ENCODE assay signal across 8 cellular contexts in the genomic region with DNA sequence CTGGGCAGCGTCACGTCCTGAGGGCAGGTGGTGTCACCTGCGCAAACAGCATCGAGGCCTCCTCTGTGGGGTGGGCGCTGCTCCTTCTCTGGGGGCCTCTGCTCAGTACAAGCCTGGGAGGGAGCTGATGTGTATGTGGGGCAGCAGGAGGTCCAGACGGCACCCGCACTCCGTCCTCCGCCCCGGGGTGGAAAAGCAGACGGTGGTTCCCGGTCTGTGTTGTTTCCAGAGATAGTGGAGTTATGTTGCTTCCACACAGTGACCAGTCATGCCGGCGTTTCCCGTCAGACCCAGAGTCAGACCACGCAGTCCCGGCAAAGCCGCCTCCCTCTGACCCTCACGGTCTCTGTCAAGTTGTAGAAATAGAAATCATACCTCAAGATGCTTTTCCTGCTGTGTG.
"Had no signal": no experiment of that assay in that cellular context is flagged by ENCODE, and none has a peak within 500 bp of the region (broad histone marks: within the 10 kb centered on the region; RNA-seq: fewer than 3 reads in every experiment).

No MANE protein-coding gene starts in this region.

- H2AFZ ChIP-seq: GM23248 had no signal

- H3K9me3 Mint-ChIP-seq: HFFc6 had no signal

- ATAC-seq: HCT116 had no signal

- H3K4me1 ChIP-seq: HAP-1 had no signal

- H3K9ac ChIP-seq: GM23248 had no signal

- H3K9me3 ChIP-seq: HAP-1 had no signal

- H3K27ac ChIP-seq: GM23248, HL-60 had no signal

- H3K4me3 Mint-ChIP-seq: HFFc6 had no signal

- DNase-seq: GM23248, GOT3, H7, HFFc6, IMR-90 had no signal

- H3K27ac Mint-ChIP-seq: HFFc6 had no signal

- H3K4me3 ChIP-seq: GM23248, HAP-1 had no signal
